Comparison of ENCODE assay signal across 8 cellular contexts in genomic region chr12:121298411-121298810, GRCh38. TPM values are rescaled to one million over a fixed set of nuclear protein-coding genes. Genes with fewer than 3 reads are reported as not detected.
DNase-seq lines count a peak whose midpoint lies in the region; ATAC-seq, FAIRE-seq and TF ChIP-seq lines count a peak whose summit lies in the region.
"Not testable (repeated sequence)": the region's sequence is repeated elsewhere in the genome, so short reads cannot be mapped to it uniquely, and the experiment has no call there.

No MANE protein-coding gene starts in this region.

- H3K36me3 ChIP-seq in BLaER1 treated with 17β-estradiol and CSF1 and Interleukin-3, amounts not matched to agents 10 nM and 100 nM: peaks cover 0 to 13% (median 0%) of the 10 kb centered on the region in 11 experiments; a peak in 8 of 22 replicates
- not testable (repeated sequence) for H3K36me3 ChIP-seq in GM23338 (ENCODE audit: insufficient read depth); HepG2 (replicated peaks in 1 of 2; ENCODE audit: control insufficient read depth in 1 of 2, insufficient read depth in 2 of 2, low read length in 2 of 2)

- not testable (repeated sequence) for H3K9me2 ChIP-seq in GM23338 (ENCODE audit: insufficient read depth)

- H3K4me2 ChIP-seq in BLaER1 treated with 17β-estradiol and CSF1 and Interleukin-3, amounts not matched to agents 10 nM and 100 nM: peak overlapping the region in 9 of 11 experiments; percentile 91 to 99 (median 96); a peak in 17 of 22 replicates
- peak overlapping the region; percentile 97; the same call in 1 of the 2 replicates for H3K4me2 ChIP-seq in GM23338
- peak overlapping the region; percentile 96 for H3K4me2 ChIP-seq in HepG2 (ENCODE audit: low read depth, low read length)

- POLR2A ChIA-PET in HepG2 (lab: Yijun Ruan, JAX): interaction anchor here (1.3 to 1.4 kb wide), 2 partner anchors 8 to 54 kb away, joined by 3 to 13 read pairs; partner anchors contain the start of gene ANAPC5

- H3K9me3 ChIP-seq in BLaER1 treated with 17β-estradiol and CSF1 and Interleukin-3, amounts not matched to agents 10 nM and 100 nM (replicated peaks in 1 of 11); HepG2 (ENCODE audit: low read length): not testable (repeated sequence)

- CTCF ChIA-PET in HepG2 (lab: Yijun Ruan, JAX; ENCODE audit: low intra/inter-chr PET ratio, low total read pairs): not testable (repeated sequence)

- TF ChIP-seq POLR2A in HepG2 (IDR thresholded peaks at IDR 0.05; ENCODE audit: insufficient read depth in 1 of 2, low read depth in 2 of 2, low read length in 2 of 2): not testable (repeated sequence)

- not testable (repeated sequence) for H3K4me3 ChIP-seq in BLaER1 treated with 17β-estradiol and CSF1 and Interleukin-3, amounts not matched to agents 10 nM and 100 nM; GM23338; HepG2 (replicated peaks in 1 of 3; ENCODE audit: insufficient read depth in 1 of 3, low read depth in 2 of 3, low read length in 3 of 3)

- H3K9ac ChIP-seq in BLaER1 treated with 17β-estradiol and CSF1 and Interleukin-3, amounts not matched to agents 10 nM and 100 nM; HepG2 (ENCODE audit: insufficient read depth, low read depth, low read length): not testable (repeated sequence)

- H3K79me2 ChIP-seq in GM23338 (replicated peaks; ENCODE audit: insufficient read depth) (peaks cover 22% of the 10 kb centered on the region), HepG2 (ENCODE audit: insufficient read depth, low read length) (peaks cover 21% of the 10 kb centered on the region)

- not testable (repeated sequence) for DNase-seq in GM23338 (ENCODE audit: low spot score); activated CD4-positive, alpha-beta T cell treated with anti-CD3 and anti-CD28 coated beads, Interleukin-2, amount 10 ng/mL, durations not matched to agents 24 days and 14 days; central memory CD8-positive, alpha-beta T cell (ENCODE audit: low spot score in 2 of 2); HepG2 (ENCODE audit: low spot score); stimulated activated naive CD8-positive, alpha-beta T cell treated with anti-CD3 and anti-CD28 coated beads, Interleukin-15, amount 100 ng/mL, for 72 hours

- TF ChIP-seq RAD21 in HepG2 (CRISPR knock-in tag; IDR thresholded peaks at IDR 0.05): not testable (repeated sequence)

- ATAC-seq in GM23338; activated T-helper 17 cell treated with anti-CD3 and anti-CD28 coated beads, Interleukin-2, amount 50 U/mL, for 72 hours (replicated peaks); central memory CD8-positive, alpha-beta T cell (replicated peaks; ENCODE audit: extremely low read depth, poor library complexity, severe bottlenecking); HepG2; stimulated activated naive CD8-positive, alpha-beta T cell treated with anti-CD3 and anti-CD28 coated beads, Interleukin-15, amount 100 ng/mL, for 72 hours: not testable (repeated sequence)

- not testable (repeated sequence) for H3K4me1 Mint-ChIP-seq in GM23338; activated T-helper 17 cell treated with anti-CD3 and anti-CD28 coated beads, Interleukin-2, amount 50 U/mL, for 72 hours
- peaks cover 17% of the 10 kb centered on the region for H3K4me1 Mint-ChIP-seq in activated CD4-positive, alpha-beta T cell treated with anti-CD3 and anti-CD28 coated beads, Interleukin-2, amount 10 ng/mL, durations not matched to agents 24 days and 14 days
- H3K4me1 Mint-ChIP-seq in central memory CD8-positive, alpha-beta T cell: peaks cover 15% of the 10 kb centered on the region
- peaks cover 17% of the 10 kb centered on the region for H3K4me1 Mint-ChIP-seq in nephron
- H3K4me1 Mint-ChIP-seq in stimulated activated naive CD8-positive, alpha-beta T cell treated with anti-CD3 and anti-CD28 coated beads, Interleukin-15, amount 100 ng/mL, for 72 hours: peaks cover 31% of the 10 kb centered on the region

- H3K9me3 Mint-ChIP-seq in GM23338; activated CD4-positive, alpha-beta T cell treated with anti-CD3 and anti-CD28 coated beads, Interleukin-2, amount 10 ng/mL, durations not matched to agents 24 days and 14 days; activated T-helper 17 cell treated with anti-CD3 and anti-CD28 coated beads, Interleukin-2, amount 50 U/mL, for 72 hours; central memory CD8-positive, alpha-beta T cell; nephron; stimulated activated naive CD8-positive, alpha-beta T cell treated with anti-CD3 and anti-CD28 coated beads, Interleukin-15, amount 100 ng/mL, for 72 hours: not testable (repeated sequence)

- BruUV-seq in HepG2 (replicated peaks; lab: Mats Ljungman, UMichigan): not testable (repeated sequence)

- not testable (repeated sequence) for H3K36me3 Mint-ChIP-seq in GM23338 (ENCODE audit: low read depth); activated T-helper 17 cell treated with anti-CD3 and anti-CD28 coated beads, Interleukin-2, amount 50 U/mL, for 72 hours (ENCODE audit: low read depth); central memory CD8-positive, alpha-beta T cell (ENCODE audit: insufficient read depth); nephron (ENCODE audit: low read depth)
- peaks cover 12% of the 10 kb centered on the region for H3K36me3 Mint-ChIP-seq in activated CD4-positive, alpha-beta T cell treated with anti-CD3 and anti-CD28 coated beads, Interleukin-2, amount 10 ng/mL, durations not matched to agents 24 days and 14 days (ENCODE audit: low read depth)

- not testable (repeated sequence) for H3K27ac ChIP-seq in BLaER1 treated with 17β-estradiol and CSF1 and Interleukin-3, amounts not matched to agents 10 nM and 100 nM; GM23338 (ENCODE audit: low read depth); HepG2 (ENCODE audit: extremely low read length, insufficient read depth, low read length)

- peaks cover 41 to 68% (median 52%) of the 10 kb centered on the region in 10 experiments for H3K4me1 ChIP-seq in BLaER1 treated with 17β-estradiol and CSF1 and Interleukin-3, amounts not matched to agents 10 nM and 100 nM
- not testable (repeated sequence) for H3K4me1 ChIP-seq in GM23338 (ENCODE audit: insufficient read depth)
- peaks cover 46% of the 10 kb centered on the region for H3K4me1 ChIP-seq in HepG2 (ENCODE audit: insufficient read depth, low read length)

- peaks cover 0 to 27% (median 22%) of the 10 kb centered on the region in 11 experiments; a peak in 16 of 22 replicates for H4K20me1 ChIP-seq in BLaER1 treated with 17β-estradiol and CSF1 and Interleukin-3, amounts not matched to agents 10 nM and 100 nM
- not testable (repeated sequence) for H4K20me1 ChIP-seq in GM23338 (replicated peaks; ENCODE audit: insufficient read depth); HepG2 (ENCODE audit: insufficient read depth, low read length)

- not testable (repeated sequence) for H2AFZ ChIP-seq in GM23338; HepG2 (ENCODE audit: low read length)

- not testable (repeated sequence) for H3K27ac Mint-ChIP-seq in GM23338; activated T-helper 17 cell treated with anti-CD3 and anti-CD28 coated beads, Interleukin-2, amount 50 U/mL, for 72 hours; nephron; stimulated activated naive CD8-positive, alpha-beta T cell treated with anti-CD3 and anti-CD28 coated beads, Interleukin-15, amount 100 ng/mL, for 72 hours
- peak overlapping the region; percentile 29 for H3K27ac Mint-ChIP-seq in activated CD4-positive, alpha-beta T cell treated with anti-CD3 and anti-CD28 coated beads, Interleukin-2, amount 10 ng/mL, durations not matched to agents 24 days and 14 days
- H3K27ac Mint-ChIP-seq in central memory CD8-positive, alpha-beta T cell (ENCODE audit: low read depth): peak overlapping the region; percentile 38

- in situ Hi-C loops in HepG2 (cut with HindIII; ENCODE audit: extremely low pct_ligation_motif_present, low pct_unique_long_range_greater_than_20kb): not testable (repeated sequence)

- peaks cover 12% of the 10 kb centered on the region for H3K27me3 Mint-ChIP-seq in GM23338 (ENCODE audit: insufficient read depth, low read depth, poor library complexity)
- not testable (repeated sequence) for H3K27me3 Mint-ChIP-seq in activated CD4-positive, alpha-beta T cell treated with anti-CD3 and anti-CD28 coated beads, Interleukin-2, amount 10 ng/mL, durations not matched to agents 24 days and 14 days; activated T-helper 17 cell treated with anti-CD3 and anti-CD28 coated beads, Interleukin-2, amount 50 U/mL, for 72 hours; central memory CD8-positive, alpha-beta T cell; nephron (ENCODE audit: low read depth); stimulated activated naive CD8-positive, alpha-beta T cell treated with anti-CD3 and anti-CD28 coated beads, Interleukin-15, amount 100 ng/mL, for 72 hours

- H3F3A ChIP-seq in GM23338 (replicated peaks; ENCODE audit: low read depth): not testable (repeated sequence)

- intact Hi-C loops in activated CD4-positive, alpha-beta T cell treated with anti-CD3 and anti-CD28 coated beads, Interleukin-2, amount 10 ng/mL, durations not matched to agents 24 days and 14 days (cut with micrococcal nuclease): loop anchor here (5.0 kb wide), 1 partner anchor 86 kb away; the partner anchor contains the start of gene P2RX4
- intact Hi-C loops in HepG2 (cut with micrococcal nuclease; ENCODE audit: unreplicated experiment): not testable (repeated sequence)

- not testable (repeated sequence) for H3K27me3 ChIP-seq in BLaER1 treated with 17β-estradiol and CSF1 and Interleukin-3, amounts not matched to agents 10 nM and 100 nM; GM23338 (ENCODE audit: insufficient read depth); HepG2 (ENCODE audit: control insufficient read depth in 1 of 2, insufficient read depth in 2 of 2, low read length in 2 of 2)

- FAIRE-seq in HepG2 (lab: Jason Lieb, UNC): not testable (repeated sequence)

- 84% methylated on average over 13 of the region's 13 CpGs for WGBS in HepG2 (ENCODE audit: low lambda C conversion rate)

- H3K4me3 Mint-ChIP-seq in GM23338: peak overlapping the region; percentile 82; the same call in 2 of the 3 replicates
- H3K4me3 Mint-ChIP-seq in activated CD4-positive, alpha-beta T cell treated with anti-CD3 and anti-CD28 coated beads, Interleukin-2, amount 10 ng/mL, durations not matched to agents 24 days and 14 days: peak overlapping the region; percentile 87
- H3K4me3 Mint-ChIP-seq in activated T-helper 17 cell treated with anti-CD3 and anti-CD28 coated beads, Interleukin-2, amount 50 U/mL, for 72 hours: peak overlapping the region; percentile 90
- peak overlapping the region; percentile 81 for H3K4me3 Mint-ChIP-seq in central memory CD8-positive, alpha-beta T cell
- peak overlapping the region; percentile 79 to 89 (median 87) for H3K4me3 Mint-ChIP-seq in nephron
- H3K4me3 Mint-ChIP-seq in stimulated activated naive CD8-positive, alpha-beta T cell treated with anti-CD3 and anti-CD28 coated beads, Interleukin-15, amount 100 ng/mL, for 72 hours: peak overlapping the region; percentile 92

- TF ChIP-seq EP300 in HepG2 (IDR thresholded peaks at IDR 0.05; ENCODE audit: low read depth in 2 of 2, low read length in 2 of 2); HepG2 (CRISPR knock-in tag; IDR thresholded peaks at IDR 0.05; ENCODE audit: borderline replicate concordance): not testable (repeated sequence)

- TF ChIP-seq CTCF in GM23338 (conservative IDR thresholded peaks at IDR 0.05; ENCODE audit: low read depth in 2 of 2); HepG2 (CRISPR knock-in tag; IDR thresholded peaks at IDR 0.05); nephron (IDR thresholded peaks at IDR 0.05; ENCODE audit: unreplicated experiment in 3 of 3): not testable (repeated sequence)

RNA-seq across cellular contexts. Expression of gene CAMKK2, which starts 1.9 kb away (rescaled TPM):
- 18.5 and 26.4 TPM in 2 replicates for total RNA-seq in GM23338 (2014; rRNA removed; shearing (Covaris generic))
- polyA plus RNA-seq in GM23338 (2016; fragmentation: Nextera tagmentation; extraction: Ambion mirVana): 9.5 and 10.3 TPM in 2 replicates
- 37.4 and 38.2 TPM in 2 replicates for total RNA-seq in activated CD4-positive, alpha-beta T cell treated with anti-CD3 and anti-CD28 coated beads, Interleukin-2, amount 10 ng/mL, durations not matched to agents 24 days and 14 days
- 10 to 100 TPM; 16.9 to 30.1 TPM for total RNA-seq in activated T-helper 17 cell treated with anti-CD3 and anti-CD28 coated beads, Interleukin-2, amount 50 U/mL, for 72 hours
- 18.8 and 23.0 TPM in 2 replicates for total RNA-seq in HepG2 (2016; rRNA removed; fragmentation: Illumina TruSeq; extraction: Trizol)
- 3.8 and 4.1 TPM in 2 replicates for total RNA-seq in HepG2 (2016; cell fraction: cytosol; rRNA removed; fragmentation: Illumina TruSeq; extraction: Trizol; ENCODE audit: low read depth)
- total RNA-seq in HepG2 (2016; cell fraction: insoluble cytoplasmic fraction; rRNA removed; fragmentation: Illumina TruSeq; extraction: Trizol): 17.9 and 20.0 TPM in 2 replicates
- total RNA-seq in HepG2 (2016; cell fraction: membrane; rRNA removed; fragmentation: Illumina TruSeq; extraction: Trizol): 17.3 and 18.1 TPM in 2 replicates
- 18.1 and 18.3 TPM in 2 replicates for total RNA-seq in HepG2 (2016; cell fraction: nucleus; rRNA removed; fragmentation: Illumina TruSeq; extraction: Trizol)
- polyA plus RNA-seq in HepG2 (2011; rRNA removed): 20.0 and 25.1 TPM in 2 replicates
- 18.7 TPM in 2 replicates for polyA plus RNA-seq in HepG2 (2011; cell fraction: cytosol; rRNA removed)
- 36.8 and 38.0 TPM in 2 replicates for polyA plus RNA-seq in HepG2 (2011; cell fraction: nucleus; rRNA removed)
- 12.9 and 13.9 TPM in 2 replicates for polyA plus RNA-seq in HepG2 (2012)
- polyA plus RNA-seq in HepG2 (2016; cell fraction: cytosol; fragmentation: Illumina TruSeq; extraction: Trizol; ENCODE audit: low read depth): 3.2 and 3.8 TPM in 2 replicates
- 19.8 and 21.1 TPM in 2 replicates for polyA plus RNA-seq in HepG2 (2016; cell fraction: insoluble cytoplasmic fraction; fragmentation: Illumina TruSeq; extraction: Trizol; ENCODE audit: low read depth)
- polyA plus RNA-seq in HepG2 (2016; cell fraction: membrane; fragmentation: Illumina TruSeq; extraction: Trizol; ENCODE audit: low read depth): 12.0 and 12.4 TPM in 2 replicates
- polyA plus RNA-seq in HepG2 (2016; cell fraction: nucleus; fragmentation: Illumina TruSeq; extraction: Trizol; ENCODE audit: insufficient read depth, low read depth): 32.0 and 33.8 TPM in 2 replicates
- polyA minus RNA-seq in HepG2 (2011; rRNA and poly(A)+ RNA removed; ENCODE audit: low replicate concordance): 29.2 and 33.9 TPM in 2 replicates
- 12.1 and 12.2 TPM in 2 replicates for polyA minus RNA-seq in HepG2 (2011; cell fraction: cytosol; rRNA and poly(A)+ RNA removed)
- polyA minus RNA-seq in HepG2 (2011; cell fraction: nucleus; rRNA and poly(A)+ RNA removed): 23.2 and 29.6 TPM in 2 replicates

RNA-seq across cellular contexts. Expression of gene ANAPC5, which starts 53.8 kb away (rescaled TPM):
- total RNA-seq in GM23338 (2014; rRNA removed; shearing (Covaris generic)): 114 and 125 TPM in 2 replicates
- 62.4 and 65.9 TPM in 2 replicates for polyA plus RNA-seq in GM23338 (2016; fragmentation: Nextera tagmentation; extraction: Ambion mirVana)
- total RNA-seq in activated CD4-positive, alpha-beta T cell treated with anti-CD3 and anti-CD28 coated beads, Interleukin-2, amount 10 ng/mL, durations not matched to agents 24 days and 14 days: 151 and 154 TPM in 2 replicates
- 100 to 1,000 TPM in 1 of 2 donors, 10 to 100 TPM in 1; 62.5 to 114 TPM for total RNA-seq in activated T-helper 17 cell treated with anti-CD3 and anti-CD28 coated beads, Interleukin-2, amount 50 U/mL, for 72 hours
- total RNA-seq in HepG2 (2016; rRNA removed; fragmentation: Illumina TruSeq; extraction: Trizol): 161 and 174 TPM in 2 replicates
- 101 and 107 TPM in 2 replicates for total RNA-seq in HepG2 (2016; cell fraction: cytosol; rRNA removed; fragmentation: Illumina TruSeq; extraction: Trizol; ENCODE audit: low read depth)
- 166 and 170 TPM in 2 replicates for total RNA-seq in HepG2 (2016; cell fraction: insoluble cytoplasmic fraction; rRNA removed; fragmentation: Illumina TruSeq; extraction: Trizol)
- 211 and 214 TPM in 2 replicates for total RNA-seq in HepG2 (2016; cell fraction: membrane; rRNA removed; fragmentation: Illumina TruSeq; extraction: Trizol)
- total RNA-seq in HepG2 (2016; cell fraction: nucleus; rRNA removed; fragmentation: Illumina TruSeq; extraction: Trizol): 114 and 131 TPM in 2 replicates
- 134 and 146 TPM in 2 replicates for polyA plus RNA-seq in HepG2 (2011; rRNA removed)
- 93.9 and 111 TPM in 2 replicates for polyA plus RNA-seq in HepG2 (2011; cell fraction: cytosol; rRNA removed)
- polyA plus RNA-seq in HepG2 (2011; cell fraction: nucleus; rRNA removed): 245 and 310 TPM in 2 replicates
- polyA plus RNA-seq in HepG2 (2012): 58.4 and 72.2 TPM in 2 replicates
- polyA plus RNA-seq in HepG2 (2016; cell fraction: cytosol; fragmentation: Illumina TruSeq; extraction: Trizol; ENCODE audit: low read depth): 91.9 and 105 TPM in 2 replicates
- polyA plus RNA-seq in HepG2 (2016; cell fraction: insoluble cytoplasmic fraction; fragmentation: Illumina TruSeq; extraction: Trizol; ENCODE audit: low read depth): 134 and 136 TPM in 2 replicates
- polyA plus RNA-seq in HepG2 (2016; cell fraction: membrane; fragmentation: Illumina TruSeq; extraction: Trizol; ENCODE audit: low read depth): 143 and 147 TPM in 2 replicates
- 178 and 187 TPM in 2 replicates for polyA plus RNA-seq in HepG2 (2016; cell fraction: nucleus; fragmentation: Illumina TruSeq; extraction: Trizol; ENCODE audit: insufficient read depth, low read depth)
- 159 and 362 TPM in 2 replicates for polyA minus RNA-seq in HepG2 (2011; rRNA and poly(A)+ RNA removed; ENCODE audit: low replicate concordance)
- 55.9 and 59.9 TPM in 2 replicates for polyA minus RNA-seq in HepG2 (2011; cell fraction: cytosol; rRNA and poly(A)+ RNA removed)
- polyA minus RNA-seq in HepG2 (2011; cell fraction: nucleus; rRNA and poly(A)+ RNA removed): 144 and 152 TPM in 2 replicates
